Comparison of ENCODE assay signal across 9 cellular contexts in genomic region chr22:28314959-28315358, GRCh38.
"Had no signal": no experiment of that assay in that cellular context is flagged by ENCODE, and none has a peak within 500 bp of the region (broad histone marks: within the 10 kb centered on the region; RNA-seq: fewer than 3 reads in every experiment).

No MANE protein-coding gene starts in this region.

- DNase-seq: GM23248, GOT3, H7, HFFc6 had no signal

- H3K4me1 Mint-ChIP-seq: IgD-negative memory B cell had no signal

- H3K4me3 ChIP-seq: GM23248, HAP-1 had no signal

- H3K9me3 Mint-ChIP-seq: HFFc6, IgD-negative memory B cell had no signal

- H3K36me3 ChIP-seq: HAP-1 had no signal

- H3K36me3 Mint-ChIP-seq: IgD-negative memory B cell had no signal

- H3K9me3 ChIP-seq: HAP-1 had no signal

- H3K4me3 Mint-ChIP-seq: HFFc6, IgD-negative memory B cell had no signal

- H3K27ac Mint-ChIP-seq: HFFc6, IgD-negative memory B cell had no signal

- ATAC-seq: HCT116, HepG2 had no signal

- H3K4me1 ChIP-seq: HAP-1 had no signal

- H3K27ac ChIP-seq: GM23248, HL-60 had no signal
